27 cellular contexts compared by ENCODE assay signal in the genomic region with DNA sequence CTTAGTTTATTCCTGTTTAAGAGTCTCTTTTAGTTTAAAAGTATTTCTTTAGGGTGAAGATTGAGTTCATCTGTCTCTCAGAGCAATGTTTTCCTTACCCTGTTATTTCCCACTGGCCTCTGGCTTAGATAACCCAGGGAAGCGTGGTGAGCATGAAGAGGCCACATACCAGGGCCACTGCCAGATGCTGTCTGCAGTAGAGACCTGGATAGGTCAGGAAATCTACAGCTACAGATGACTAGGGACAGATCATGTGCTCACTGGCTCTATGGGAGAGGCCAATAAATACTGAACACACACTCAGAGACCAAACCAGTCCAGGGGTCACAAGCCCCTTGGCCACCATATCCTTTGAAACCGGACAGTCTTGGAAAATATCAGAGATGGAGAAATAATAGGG.
"Had no signal": no experiment of that assay in that cellular context is flagged by ENCODE, and none has a peak within 500 bp of the region (broad histone marks: within the 10 kb centered on the region; RNA-seq: fewer than 3 reads in every experiment).

No MANE protein-coding gene starts in this region.

- H3K4me1 ChIP-seq: esophagus squamous epithelium, heart right ventricle, psoas muscle, suprapubic skin, thyroid gland, vagina had no signal

- DNase-seq: dermis blood vessel endothelial cell; effector memory CD8-positive, alpha-beta T cell; erythroblast; esophagus squamous epithelium; foreskin melanocyte; glutamatergic neuron; heart right ventricle; hypothalamus; immature natural killer cell; natural killer cell; occipital lobe; ovary; posterior cingulate gyrus; psoas muscle; right cardiac atrium; stimulated activated CD4-positive, alpha-beta T cell treated with anti-CD3 and anti-CD28 coated beads, Interleukin-15, amount 100 ng/mL, for 24 hours; stimulated activated CD4-positive, alpha-beta T cell treated with anti-CD3 and anti-CD28 coated beads, Interleukin-2, amount 100 ng/mL, for 48 hours; stimulated activated naive CD4-positive, alpha-beta T cell; stimulated activated naive CD8-positive, alpha-beta T cell treated with anti-CD3 and anti-CD28 coated beads, Interleukin-15, amount 100 ng/mL, for 72 hours; thyroid gland; trophoblast cell had no signal

- ATAC-seq: effector memory CD8-positive, alpha-beta T cell; heart right ventricle; left lobe of liver; natural killer cell; psoas muscle; right cardiac atrium; stimulated activated naive CD8-positive, alpha-beta T cell treated with anti-CD3 and anti-CD28 coated beads, Interleukin-15, amount 100 ng/mL, for 72 hours had no signal

- H3K4me3 ChIP-seq: coronary artery, esophagus squamous epithelium, heart right ventricle, lung, ovary, psoas muscle, skin epidermis, suprapubic skin, thyroid gland, vagina had no signal

- H3K36me3 ChIP-seq: esophagus squamous epithelium, heart right ventricle, ovary, suprapubic skin, thyroid gland, vagina had no signal

- H3K9me3 ChIP-seq: esophagus squamous epithelium, heart right ventricle, ovary, psoas muscle, suprapubic skin, thyroid gland, vagina had no signal

- H3K27me3 ChIP-seq: esophagus squamous epithelium, heart right ventricle, ovary, suprapubic skin, thyroid gland, vagina had no signal
